3 cellular contexts compared by ENCODE assay signal in the genomic region with DNA sequence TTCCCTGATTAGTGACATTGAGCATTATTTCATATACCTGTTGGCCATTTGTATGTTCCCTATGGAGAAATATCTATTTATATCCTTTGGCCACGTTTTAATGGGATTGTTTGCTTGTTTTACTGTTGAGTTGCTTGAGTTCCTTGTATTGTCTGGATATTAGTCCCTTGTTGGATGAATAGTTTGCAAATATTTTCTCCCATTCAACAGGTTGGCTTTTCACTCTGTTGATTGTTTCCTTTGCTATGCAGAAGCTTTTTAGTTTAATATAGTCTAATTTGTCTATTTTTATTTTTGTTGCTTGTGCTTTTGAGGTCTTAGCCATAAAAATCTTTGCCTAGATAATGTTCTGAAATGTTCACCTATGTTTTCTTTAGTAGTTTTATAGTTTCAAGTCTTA.
"Had no signal": no experiment of that assay in that cellular context is flagged by ENCODE, and none has a peak within 500 bp of the region (broad histone marks: within the 10 kb centered on the region; RNA-seq: fewer than 3 reads in every experiment).

No MANE protein-coding gene starts in this region.

- H3K4me3 ChIP-seq: GM12878 had no signal

- DNase-seq: GDM1, GF-D8 had no signal
